ENCODE assay signal across 25 cellular contexts in the genomic region with DNA sequence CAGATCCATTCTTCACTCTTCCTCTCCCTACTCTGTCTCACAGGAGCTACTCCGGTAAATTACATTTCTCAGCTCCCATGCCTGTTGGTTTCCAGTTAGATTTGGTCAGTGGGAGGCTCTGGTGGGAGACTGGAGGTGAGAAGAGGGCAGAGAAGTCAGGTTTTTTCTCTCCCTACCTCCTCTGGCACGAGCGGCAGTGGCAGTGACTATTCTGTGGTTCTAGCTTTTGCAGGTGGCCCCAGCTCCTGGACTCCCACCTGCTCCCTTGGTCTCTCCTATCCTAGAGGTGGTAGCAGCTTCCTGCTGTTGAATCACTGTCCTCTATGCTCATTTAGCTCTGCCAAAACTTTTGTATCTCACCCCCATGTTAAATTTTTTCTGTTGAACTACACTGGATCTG. TPM values are rescaled to one million over a fixed set of nuclear protein-coding genes. Genes with fewer than 3 reads are reported as not detected.
A peak's percentile ranks its signal among the peaks of the same experiment; 100 is the strongest.
DNase-seq lines count a peak whose midpoint lies in the region; ATAC-seq and TF ChIP-seq lines count a peak whose summit lies in the region.
"Had no signal": no experiment of that assay in that cellular context is flagged by ENCODE, and none has a peak within 500 bp of the region (broad histone marks: within the 10 kb centered on the region; RNA-seq: fewer than 3 reads in every experiment).

No MANE protein-coding gene starts in this region.

- CTCF ChIA-PET in activated naive CD4-positive, alpha-beta T cell treated with anti-CD3 and anti-CD28 coated beads, Interleukin-2, amount 10 ng/mL, durations not matched to agents 7 days and 5 days (lab: Charles Lee), result interaction anchor here (1.5 kb wide), 1 partner anchor 85 kb away, joined by 4 read pairs; no protein-coding TSS in a partner anchor
- CTCF ChIA-PET in CD4-positive, alpha-beta memory T cell (lab: Charles Lee; ENCODE audit: partially characterized antibody), result no interaction called here
- CTCF ChIA-PET in activated CD8-positive, alpha-beta T cell treated with anti-CD3 and anti-CD28 coated beads for 36 hours (lab: Charles Lee), result interaction anchor here (0.9 to 2.2 kb wide), 3 partner anchors 11 to 901 kb away, joined by 3 to 8 read pairs (median 4); partner anchors contain the start of gene DSN1

- POLR2A ChIA-PET in CD4-positive, alpha-beta memory T cell (lab: Charles Lee; ENCODE audit: partially characterized antibody), result interaction anchor here (0.6 kb wide), 1 partner anchor 12 kb away, joined by 4 read pairs; no protein-coding TSS in a partner anchor
- POLR2A ChIA-PET in activated CD8-positive, alpha-beta T cell treated with anti-CD3 and anti-CD28 coated beads for 36 hours (lab: Charles Lee), result interaction anchor here (0.6 kb wide), 1 partner anchor 16 kb away, joined by 3 read pairs; no protein-coding TSS in a partner anchor
- POLR2A ChIA-PET in naive thymus-derived CD8-positive, alpha-beta T cell (lab: Charles Lee), result interaction anchor here (0.5 to 0.8 kb wide), 2 partner anchors 30 to 1217 kb away, joined by 3 to 5 read pairs; no protein-coding TSS in a partner anchor

- no peaks in the 10 kb centered on the region for H3K27me3 Mint-ChIP-seq in activated naive CD4-positive, alpha-beta T cell treated with anti-CD3 and anti-CD28 coated beads, Interleukin-2, amount 10 ng/mL, durations not matched to agents 7 days and 5 days
- no peaks in the 10 kb centered on the region for H3K27me3 Mint-ChIP-seq in CD4-positive, alpha-beta memory T cell
- no peaks in the 10 kb centered on the region for H3K27me3 Mint-ChIP-seq in activated CD8-positive, alpha-beta T cell treated with anti-CD3 and anti-CD28 coated beads for 36 hours
- H3K27me3 Mint-ChIP-seq in naive thymus-derived CD8-positive, alpha-beta T cell, result no peaks in the 10 kb centered on the region
- H3K27me3 Mint-ChIP-seq: B cell had no signal

- peaks cover 82% of the 10 kb centered on the region for H3K36me3 ChIP-seq in CD4-positive, alpha-beta memory T cell (ENCODE audit: insufficient read depth, low read length)

- TF ChIP-seq CTCF in activated CD8-positive, alpha-beta T cell treated with anti-CD3 and anti-CD28 coated beads for 36 hours (IDR thresholded peaks at IDR 0.05), result no peak

- DNase-seq in activated naive CD4-positive, alpha-beta T cell treated with anti-CD3 and anti-CD28 coated beads, Interleukin-2, amount 10 ng/mL, durations not matched to agents 7 days and 5 days, result no peak
- no peak for DNase-seq in activated naive CD4-positive, alpha-beta T cell treated with anti-CD3 and anti-CD28 coated beads, Interleukin-2, amount 50 U/mL, for 16 hours
- DNase-seq in CD4-positive, alpha-beta memory T cell, result no peak
- DNase-seq in activated CD8-positive, alpha-beta T cell treated with anti-CD3 and anti-CD28 coated beads for 36 hours, result no peak
- no peak for DNase-seq in naive thymus-derived CD8-positive, alpha-beta T cell
- DNase-seq in activated gamma-delta T cell (lab: John Stamatoyannopoulos, UW) (no peak), HT-29 (ENCODE audit: low spot score) (no peak)
- DNase-seq: COR-L47, DMS79, GM23248, H9, HFFc6, MM.1S, NCI-H1048, NCI-H1417 treated with DMSO at 0.1 percent for 48 hours, NCI-H187, NCI-H446, NCI-H526, OCI-M1 had no signal

- H3K4me3 Mint-ChIP-seq in activated naive CD4-positive, alpha-beta T cell treated with anti-CD3 and anti-CD28 coated beads, Interleukin-2, amount 10 ng/mL, durations not matched to agents 7 days and 5 days, result no peak overlapping the region
- H3K4me3 Mint-ChIP-seq in CD4-positive, alpha-beta memory T cell, result no peak overlapping the region
- no peak overlapping the region for H3K4me3 Mint-ChIP-seq in activated CD8-positive, alpha-beta T cell treated with anti-CD3 and anti-CD28 coated beads for 36 hours
- H3K4me3 Mint-ChIP-seq in naive thymus-derived CD8-positive, alpha-beta T cell, result no peak overlapping the region
- H3K4me3 Mint-ChIP-seq: B cell, CD14-positive monocyte, H9, HFFc6 had no signal

- no peak overlapping the region for H3K27ac ChIP-seq in CD4-positive, alpha-beta memory T cell (ENCODE audit: low read depth, low read length)
- H3K27ac ChIP-seq: A549, GM23248 had no signal

- no peak overlapping the region for H3K4me3 ChIP-seq in CD4-positive, alpha-beta memory T cell (ENCODE audit: low read length in 2 of 2)
- H3K4me3 ChIP-seq: A549, GM23248, K562 had no signal

- H3K36me3 Mint-ChIP-seq in activated naive CD4-positive, alpha-beta T cell treated with anti-CD3 and anti-CD28 coated beads, Interleukin-2, amount 10 ng/mL, durations not matched to agents 7 days and 5 days, result peaks cover 69% of the 10 kb centered on the region
- peaks cover 79 to 88% of the 10 kb centered on the region in 2 donors for H3K36me3 Mint-ChIP-seq in CD4-positive, alpha-beta memory T cell
- peaks cover 16% of the 10 kb centered on the region for H3K36me3 Mint-ChIP-seq in activated CD8-positive, alpha-beta T cell treated with anti-CD3 and anti-CD28 coated beads for 36 hours (ENCODE audit: low read depth)
- H3K36me3 Mint-ChIP-seq in naive thymus-derived CD8-positive, alpha-beta T cell, result peaks cover 17 to 93% (median 22%) of the 10 kb centered on the region in 3 donors

- ATAC-seq in activated CD8-positive, alpha-beta T cell treated with anti-CD3 and anti-CD28 coated beads for 36 hours, result no peak
- ATAC-seq in naive thymus-derived CD8-positive, alpha-beta T cell, result no peak
- ATAC-seq: A549, K562, Right ventricle myocardium inferior had no signal

- intact Hi-C loops in CD4-positive, alpha-beta memory T cell (cut with micrococcal nuclease), result no loop called here
- intact Hi-C loops in activated CD8-positive, alpha-beta T cell treated with anti-CD3 and anti-CD28 coated beads for 36 hours (cut with micrococcal nuclease), result no loop called here

- peaks cover 2% of the 10 kb centered on the region for H3K4me1 Mint-ChIP-seq in activated naive CD4-positive, alpha-beta T cell treated with anti-CD3 and anti-CD28 coated beads, Interleukin-2, amount 10 ng/mL, durations not matched to agents 7 days and 5 days
- peaks cover 5 to 10% (median 7%) of the 10 kb centered on the region in 4 donors for H3K4me1 Mint-ChIP-seq in CD4-positive, alpha-beta memory T cell
- peaks cover 9% of the 10 kb centered on the region for H3K4me1 Mint-ChIP-seq in activated CD8-positive, alpha-beta T cell treated with anti-CD3 and anti-CD28 coated beads for 36 hours (ENCODE audit: low read depth)
- peaks cover 2 to 27% (median 13%) of the 10 kb centered on the region in 4 donors for H3K4me1 Mint-ChIP-seq in naive thymus-derived CD8-positive, alpha-beta T cell
- H3K4me1 Mint-ChIP-seq: B cell, CD14-positive monocyte had no signal

- no peaks in the 10 kb centered on the region for H3K9me3 ChIP-seq in CD4-positive, alpha-beta memory T cell (ENCODE audit: control insufficient read depth in 1 of 2, low read length in 2 of 2)
- H3K9me3 ChIP-seq: A549 had no signal

- H3K9me3 Mint-ChIP-seq in activated naive CD4-positive, alpha-beta T cell treated with anti-CD3 and anti-CD28 coated beads, Interleukin-2, amount 10 ng/mL, durations not matched to agents 7 days and 5 days, result no peaks in the 10 kb centered on the region
- H3K9me3 Mint-ChIP-seq in CD4-positive, alpha-beta memory T cell, result no peaks in the 10 kb centered on the region
- no peaks in the 10 kb centered on the region for H3K9me3 Mint-ChIP-seq in activated CD8-positive, alpha-beta T cell treated with anti-CD3 and anti-CD28 coated beads for 36 hours
- H3K9me3 Mint-ChIP-seq in naive thymus-derived CD8-positive, alpha-beta T cell, result no peaks in the 10 kb centered on the region
- H3K9me3 Mint-ChIP-seq: CD14-positive monocyte, H9, HFFc6 had no signal

- peaks cover 7% of the 10 kb centered on the region for H3K4me1 ChIP-seq in CD4-positive, alpha-beta memory T cell (ENCODE audit: insufficient read depth, low read length)
- H3K4me1 ChIP-seq: A549 had no signal

- H3K27ac Mint-ChIP-seq in activated naive CD4-positive, alpha-beta T cell treated with anti-CD3 and anti-CD28 coated beads, Interleukin-2, amount 10 ng/mL, durations not matched to agents 7 days and 5 days, result peak overlapping the region; percentile 75
- H3K27ac Mint-ChIP-seq in CD4-positive, alpha-beta memory T cell, result peak overlapping the region in 4 of 7 donors; percentile 29 to 89 (median 50)
- H3K27ac Mint-ChIP-seq in activated CD8-positive, alpha-beta T cell treated with anti-CD3 and anti-CD28 coated beads for 36 hours, result peak overlapping the region; percentile 29
- peak overlapping the region in 7 of 10 donors; percentile 16 to 80 (median 76) for H3K27ac Mint-ChIP-seq in naive thymus-derived CD8-positive, alpha-beta T cell
- H3K27ac Mint-ChIP-seq: B cell, H9, HFFc6 had no signal

- no peaks in the 10 kb centered on the region for H3K27me3 ChIP-seq in CD4-positive, alpha-beta memory T cell (ENCODE audit: insufficient read depth, low read length)

RNA-seq across cellular contexts. Expression of gene TLDC2, which starts 17.9 kb away (rescaled TPM):
- total RNA-seq in CD4-positive, alpha-beta memory T cell, result not detected
- polyA plus RNA-seq in CD4-positive, alpha-beta memory T cell, result under 1 TPM in 1 of 2 donors, not detected in 1; 0.52 TPM
- total RNA-seq in activated CD8-positive, alpha-beta T cell treated with anti-CD3 and anti-CD28 coated beads for 36 hours, result not detected
- not detected for total RNA-seq in naive thymus-derived CD8-positive, alpha-beta T cell
- under 1 TPM; 0.17 to 0.23 (median 0.20) TPM for polyA plus RNA-seq in naive thymus-derived CD8-positive, alpha-beta T cell
- 0.25 and 0.89 TPM in 2 replicates for total RNA-seq in HT-29 (2014; rRNA removed; shearing (Covaris generic))
- total RNA-seq: B cell, K562, LHCN-M2, Right ventricle myocardium inferior had no signal
- polyA plus RNA-seq: CD14-positive monocyte, K562 had no signal

RNA-seq across cellular contexts. Expression of gene SAMHD1, which starts 57.7 kb away (rescaled TPM):
- 100 to 1,000 TPM; 216 to 223 TPM for total RNA-seq in CD4-positive, alpha-beta memory T cell
- polyA plus RNA-seq in CD4-positive, alpha-beta memory T cell, result 100 to 1,000 TPM; 291 to 332 TPM
- 10 to 100 TPM; 30.6 to 35.9 TPM for total RNA-seq in activated CD8-positive, alpha-beta T cell treated with anti-CD3 and anti-CD28 coated beads for 36 hours
- 100 to 1,000 TPM; 204 to 220 TPM for total RNA-seq in naive thymus-derived CD8-positive, alpha-beta T cell
- 100 to 1,000 TPM; 212 to 247 (median 219) TPM for polyA plus RNA-seq in naive thymus-derived CD8-positive, alpha-beta T cell
- 17.0 and 20.3 TPM in 2 replicates for total RNA-seq in HT-29 (2014; rRNA removed; shearing (Covaris generic))
